2 cellular contexts compared by ENCODE assay signal in genomic region chr10:46871583-46871982, GRCh38. TPM values are rescaled to one million over a fixed set of nuclear protein-coding genes. Genes with fewer than 3 reads are reported as not detected.
"Had no signal": no experiment of that assay in that cellular context is flagged by ENCODE, and none has a peak within 500 bp of the region (broad histone marks: within the 10 kb centered on the region; RNA-seq: fewer than 3 reads in every experiment).

No MANE protein-coding gene starts in this region.

RNA-seq across cellular contexts. Expression of gene PTPN20, which starts 39.6 kb away (rescaled TPM):
- total RNA-seq: M059J, SJSA1 had no signal
